Comparison of ENCODE assay signal across 22 cellular contexts in the genomic region with DNA sequence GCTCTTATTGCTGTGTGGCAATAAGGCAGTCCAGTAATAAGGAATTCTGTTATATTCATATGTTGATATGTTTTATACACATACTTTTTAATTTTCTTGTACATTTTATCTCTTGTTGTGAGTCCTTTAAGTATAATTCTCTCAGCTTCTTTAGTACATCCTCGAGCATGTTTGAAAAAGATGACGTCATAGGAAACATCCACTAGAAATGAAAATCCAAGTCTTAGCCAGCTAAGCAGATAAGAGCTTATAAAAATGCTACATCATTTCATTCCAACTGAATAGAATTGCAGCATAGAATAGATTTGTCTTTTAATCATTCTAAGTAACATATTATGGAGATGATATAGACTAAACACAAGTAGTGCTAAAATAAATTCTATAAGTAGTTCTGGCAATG.
"Had no signal": no experiment of that assay in that cellular context is flagged by ENCODE, and none has a peak within 500 bp of the region (broad histone marks: within the 10 kb centered on the region; RNA-seq: fewer than 3 reads in every experiment).

No MANE protein-coding gene starts in this region.

- H3K4me1 ChIP-seq: esophagus muscularis mucosa, lower lobe of right lung, pancreas, stomach, testis, tibial artery had no signal

- H3K4me2 ChIP-seq: smooth muscle cell had no signal

- FAIRE-seq: endothelial cell of umbilical vein, keratinocyte, pancreas had no signal

- H3K36me3 ChIP-seq: esophagus muscularis mucosa, pancreas, tibial artery had no signal

- ATAC-seq: left ventricle myocardium superior; lower lobe of right lung; natural killer cell; pancreas; sciatic nerve; stimulated activated effector memory CD8-positive, alpha-beta T cell treated with anti-CD3 and anti-CD28 coated beads, Interleukin-12 subunit alpha, Interleukin-12 subunit beta, amount 100 ng/mL, for 72 hours had no signal

- H3K9me3 ChIP-seq: lower lobe of right lung, pancreas, testis had no signal

- H3K4me3 ChIP-seq: coronary artery, esophagus muscularis mucosa, lower lobe of right lung, pancreas, smooth muscle cell, stomach, testis, tibial artery had no signal

- H3K27ac ChIP-seq: coronary artery, esophagus muscularis mucosa, lower lobe of right lung, pancreas, stomach, testis, tibial artery had no signal

- H3K27me3 ChIP-seq: esophagus muscularis mucosa, pancreas, stomach, testis, tibial artery had no signal

- DNase-seq: dermis blood vessel endothelial cell; effector memory CD4-positive, alpha-beta T cell; hypothalamus; left ventricle myocardium superior; lower lobe of right lung; natural killer cell; occipital lobe; pancreas; stimulated activated CD4-positive, alpha-beta T cell treated with anti-CD3 and anti-CD28 coated beads, Interleukin-12 subunit alpha, Interleukin-12 subunit beta, amount 100 ng/mL, for 4 hours; stimulated activated CD4-positive, alpha-beta T cell treated with anti-CD3 and anti-CD28 coated beads, Interleukin-2, amount 100 ng/mL, for 24 hours; stimulated activated CD4-positive, alpha-beta T cell treated with anti-CD3 and anti-CD28 coated beads, Interleukin-4, amount 100 ng/mL, for 24 hours; stimulated activated naive CD4-positive, alpha-beta T cell treated with Interleukin-2 at 50 U/mL for 16 hours; stomach; testis; tibial artery had no signal
